Comparison of ENCODE assay signal across 22 cellular contexts in the genomic region with DNA sequence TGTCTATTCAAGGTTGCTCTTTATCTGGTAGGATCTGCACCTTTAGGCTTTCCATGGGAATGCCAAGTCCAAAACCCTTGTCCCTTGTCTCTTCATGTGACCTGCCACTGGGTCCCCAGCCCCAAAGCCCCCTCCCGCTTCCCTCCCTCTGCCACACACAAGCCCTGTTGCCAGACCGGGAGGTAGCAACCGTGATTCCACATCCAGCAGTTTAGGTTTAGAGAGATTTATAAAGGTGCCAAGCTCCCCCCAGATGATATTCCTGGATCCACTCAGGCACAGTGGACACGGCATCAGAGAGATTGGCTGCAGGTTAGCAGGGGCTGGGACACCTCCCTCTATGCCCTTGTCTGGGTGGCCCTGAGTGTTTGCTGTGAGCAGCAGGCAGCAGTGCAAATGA.
DNase-seq lines count a peak whose midpoint lies in the region; ATAC-seq and TF ChIP-seq lines count a peak whose summit lies in the region.
"Had no signal": no experiment of that assay in that cellular context is flagged by ENCODE, and none has a peak within 500 bp of the region (broad histone marks: within the 10 kb centered on the region; RNA-seq: fewer than 3 reads in every experiment).

No MANE protein-coding gene starts in this region.

- dilution Hi-C loops in mammary epithelial cell (cut with HindIII; ENCODE audit: low sequenced_read_pairs) = no loop called here

- TF ChIP-seq POLR2A in breast epithelium (IDR thresholded peaks at IDR 0.05) = no peak
- no peak for TF ChIP-seq POLR2A in vagina (IDR thresholded peaks at IDR 0.05)

- CTCF ChIA-PET in mammary epithelial cell (lab: Charles Lee; ENCODE audit: low non-redundant PET) = no interaction called here
- CTCF ChIA-PET in CD4-positive, alpha-beta T cell (lab: Charles Lee) = no interaction called here
- CTCF ChIA-PET in activated naive CD4-positive, alpha-beta T cell treated with anti-CD3 and anti-CD28 coated beads, Interleukin-2, amount 10 ng/mL, durations not matched to agents 7 days and 5 days (lab: Charles Lee) = no interaction called here

- no peak overlapping the region for H3K4me3 Mint-ChIP-seq in CD4-positive, alpha-beta T cell
- H3K4me3 Mint-ChIP-seq in activated naive CD4-positive, alpha-beta T cell treated with anti-CD3 and anti-CD28 coated beads, Interleukin-2, amount 10 ng/mL, durations not matched to agents 7 days and 5 days = no peak overlapping the region
- H3K4me3 Mint-ChIP-seq: activated T-helper 17 cell treated with anti-CD3 and anti-CD28 coated beads, Interleukin-2, amount 50 U/mL, for 72 hours; B cell; H9; type B pancreatic cell had no signal

- H3K36me3 Mint-ChIP-seq in CD4-positive, alpha-beta T cell (ENCODE audit: low read depth) = no peaks in the 10 kb centered on the region
- H3K36me3 Mint-ChIP-seq in activated naive CD4-positive, alpha-beta T cell treated with anti-CD3 and anti-CD28 coated beads, Interleukin-2, amount 10 ng/mL, durations not matched to agents 7 days and 5 days = no peaks in the 10 kb centered on the region

- H3K27ac ChIP-seq in mammary epithelial cell (ENCODE audit: insufficient read depth, low read depth, low read length) = peak overlapping the region; percentile 52
- no peak overlapping the region for H3K27ac ChIP-seq in breast epithelium
- H3K27ac ChIP-seq in RWPE2 (ENCODE audit: poor library complexity, severe bottlenecking) = peak overlapping the region; percentile 64
- peak overlapping the region; percentile 79 for H3K27ac ChIP-seq in foreskin keratinocyte
- no peak overlapping the region for H3K27ac ChIP-seq in vagina
- no peak overlapping the region for H3K27ac ChIP-seq in CD4-positive, alpha-beta T cell (ENCODE audit: low read depth, low read length)
- H3K27ac ChIP-seq: heart right ventricle had no signal

- peak overlapping the region; percentile 63 for H2AFZ ChIP-seq in mammary epithelial cell (ENCODE audit: low read depth, low read length)

- intact Hi-C loops in mammary epithelial cell (cut with micrococcal nuclease) (no loop called here), breast epithelium (cut with DNase I; ENCODE audit: low total_unique reads) (no loop called here), vagina (cut with DNase I) (no loop called here)
- intact Hi-C loops in CD4-positive, alpha-beta T cell (cut with DNase I, micrococcal nuclease) = no loop called here

- H3K27me3 ChIP-seq in mammary epithelial cell (ENCODE audit: insufficient read depth, low read length) (no peaks in the 10 kb centered on the region), breast epithelium (no peaks in the 10 kb centered on the region), RWPE2 (ENCODE audit: insufficient read depth, poor library complexity, severe bottlenecking) (no peaks in the 10 kb centered on the region), foreskin keratinocyte (no peaks in the 10 kb centered on the region), vagina (no peaks in the 10 kb centered on the region)
- H3K27me3 ChIP-seq in CD4-positive, alpha-beta T cell (ENCODE audit: control insufficient read depth, insufficient read depth, low read length) = no peaks in the 10 kb centered on the region
- H3K27me3 ChIP-seq: heart right ventricle had no signal

- no peak for ATAC-seq in RWPE2 (ENCODE audit: low read depth)
- no peak for ATAC-seq in foreskin keratinocyte
- no peak for ATAC-seq in CD4-positive, alpha-beta T cell (ENCODE audit: poor library complexity)
- ATAC-seq: heart right ventricle, left ventricle myocardium superior had no signal

- in situ Hi-C loops in mammary epithelial cell (cut with MboI; ENCODE audit: low sequenced_read_pairs in 2 of 2) = no loop called here

- H3K4me1 Mint-ChIP-seq in CD4-positive, alpha-beta T cell (ENCODE audit: low read depth) = peaks cover 15% of the 10 kb centered on the region
- peaks cover 9% of the 10 kb centered on the region for H3K4me1 Mint-ChIP-seq in activated naive CD4-positive, alpha-beta T cell treated with anti-CD3 and anti-CD28 coated beads, Interleukin-2, amount 10 ng/mL, durations not matched to agents 7 days and 5 days
- H3K4me1 Mint-ChIP-seq: B cell had no signal

- H4K20me1 ChIP-seq in mammary epithelial cell (ENCODE audit: insufficient read depth, low read length) = no peaks in the 10 kb centered on the region

- peaks cover 6% of the 10 kb centered on the region for H3K9me3 ChIP-seq in mammary epithelial cell (replicated peaks; ENCODE audit: insufficient read depth, low read length)
- no peaks in the 10 kb centered on the region for H3K9me3 ChIP-seq in breast epithelium
- no peaks in the 10 kb centered on the region for H3K9me3 ChIP-seq in RWPE2 (ENCODE audit: severe bottlenecking)
- H3K9me3 ChIP-seq in vagina = no peaks in the 10 kb centered on the region
- no peaks in the 10 kb centered on the region for H3K9me3 ChIP-seq in CD4-positive, alpha-beta T cell (ENCODE audit: control insufficient read depth, low read length)
- H3K9me3 ChIP-seq: Caco-2, heart right ventricle had no signal

- peaks cover 39% of the 10 kb centered on the region for H3K4me1 ChIP-seq in mammary epithelial cell (ENCODE audit: insufficient read depth, low read length)
- H3K4me1 ChIP-seq in breast epithelium = no peaks in the 10 kb centered on the region
- peaks cover 19% of the 10 kb centered on the region for H3K4me1 ChIP-seq in RWPE2 (ENCODE audit: insufficient read depth, poor library complexity, severe bottlenecking)
- peaks cover 24% of the 10 kb centered on the region for H3K4me1 ChIP-seq in foreskin keratinocyte
- no peaks in the 10 kb centered on the region for H3K4me1 ChIP-seq in vagina
- H3K4me1 ChIP-seq: Caco-2, heart right ventricle had no signal

- BruUV-seq in mammary epithelial cell (replicated peaks; lab: Mats Ljungman, UMichigan) = no TSS peak

- H3K4me3 ChIP-seq in mammary epithelial cell (replicated peaks in 1 of 3; ENCODE audit: insufficient read depth in 1 of 3, low read depth in 2 of 3, low read length in 3 of 3) (no peak overlapping the region), breast epithelium (no peak overlapping the region), RWPE2 (ENCODE audit: severe bottlenecking) (no peak overlapping the region), vagina (no peak overlapping the region)
- H3K4me3 ChIP-seq: heart right ventricle had no signal

- H3K9ac ChIP-seq in mammary epithelial cell (ENCODE audit: insufficient read depth, low read length) = no peak overlapping the region

- H3K79me2 ChIP-seq in mammary epithelial cell (ENCODE audit: insufficient read depth, low read length) = no peaks in the 10 kb centered on the region

- H3K27me3 Mint-ChIP-seq in CD4-positive, alpha-beta T cell = no peaks in the 10 kb centered on the region
- H3K27me3 Mint-ChIP-seq in activated naive CD4-positive, alpha-beta T cell treated with anti-CD3 and anti-CD28 coated beads, Interleukin-2, amount 10 ng/mL, durations not matched to agents 7 days and 5 days = no peaks in the 10 kb centered on the region
- H3K27me3 Mint-ChIP-seq: activated T-helper 17 cell treated with anti-CD3 and anti-CD28 coated beads, Interleukin-2, amount 50 U/mL, for 72 hours; B cell; progenitor cell of endocrine pancreas; type B pancreatic cell had no signal

- no peak overlapping the region for H3K4me2 ChIP-seq in mammary epithelial cell (ENCODE audit: insufficient read depth, low read depth, low read length)

- no peak overlapping the region for H3K27ac Mint-ChIP-seq in CD4-positive, alpha-beta T cell
- no peak overlapping the region for H3K27ac Mint-ChIP-seq in activated naive CD4-positive, alpha-beta T cell treated with anti-CD3 and anti-CD28 coated beads, Interleukin-2, amount 10 ng/mL, durations not matched to agents 7 days and 5 days
- H3K27ac Mint-ChIP-seq: activated T-helper 17 cell treated with anti-CD3 and anti-CD28 coated beads, Interleukin-2, amount 50 U/mL, for 72 hours; B cell; progenitor cell of endocrine pancreas; type B pancreatic cell had no signal

- WGBS in mammary epithelial cell (ENCODE audit: low coverage, missing lambda C conversion rate) = 94% methylated on average over 4 of the region's 4 CpGs

- no peaks in the 10 kb centered on the region for H3K9me3 Mint-ChIP-seq in CD4-positive, alpha-beta T cell
- peaks cover 4% of the 10 kb centered on the region for H3K9me3 Mint-ChIP-seq in activated naive CD4-positive, alpha-beta T cell treated with anti-CD3 and anti-CD28 coated beads, Interleukin-2, amount 10 ng/mL, durations not matched to agents 7 days and 5 days
- H3K9me3 Mint-ChIP-seq: H9 had no signal

- TF ChIP-seq CTCF in mammary epithelial cell (conservative IDR thresholded peaks at IDR 0.05 in 1 of 2, IDR thresholded peaks at IDR 0.05 in 1 of 2; ENCODE audit: extremely low read depth in 1 of 2, insufficient read depth in 1 of 2, low read depth in 1 of 2, low read length in 2 of 2) (no peak), breast epithelium (IDR thresholded peaks at IDR 0.05) (no peak), RWPE2 (IDR thresholded peaks at IDR 0.05; ENCODE audit: poor library complexity, severe bottlenecking) (no peak), foreskin keratinocyte (conservative IDR thresholded peaks at IDR 0.05) (no peak), vagina (IDR thresholded peaks at IDR 0.05) (no peak)
- no peak for TF ChIP-seq CTCF in CD4-positive, alpha-beta T cell (IDR thresholded peaks at IDR 0.05)

- POLR2A ChIA-PET in CD4-positive, alpha-beta T cell (lab: Charles Lee) = no interaction called here

- DNase-seq in mammary epithelial cell = no peak
- no peak for DNase-seq in breast epithelium (ENCODE audit: low spot score in 2 of 2)
- no peak for DNase-seq in RWPE2 (ENCODE audit: low spot score)
- DNase-seq in foreskin keratinocyte = no peak
- DNase-seq in vagina (ENCODE audit: extremely low spot score in 2 of 2) = peak; percentile 52 to 81
- no peak for DNase-seq in CD4-positive, alpha-beta T cell
- DNase-seq in epidermal melanocyte (ENCODE audit: insufficient read length, low spot score) = no peak
- no peak for DNase-seq in activated naive CD4-positive, alpha-beta T cell treated with anti-CD3 and anti-CD28 coated beads, Interleukin-2, amount 10 ng/mL, durations not matched to agents 7 days and 5 days
- DNase-seq: activated CD4-positive, alpha-beta T cell treated with anti-CD3 and anti-CD28 coated beads, Interleukin-2, amount 50 U/mL, for 1 hour; Caco-2; H9; heart right ventricle; left ventricle myocardium superior; NCI-H1092 treated with DMSO at 0.1 percent for 48 hours; NCI-H446; OCI-M1; Right ventricle myocardium superior; T1000 had no signal

- H3K36me3 ChIP-seq in mammary epithelial cell (ENCODE audit: insufficient read depth, low read length) (no peaks in the 10 kb centered on the region), breast epithelium (no peaks in the 10 kb centered on the region), RWPE2 (ENCODE audit: low read depth) (no peaks in the 10 kb centered on the region), vagina (no peaks in the 10 kb centered on the region)
- H3K36me3 ChIP-seq: heart right ventricle had no signal

Comparison
In these comparisons a context has a peak if more than half of its experiments do, and no peak if none do; other contexts are left out.
1. H3K27ac ChIP-seq: peak in mammary epithelial cell (single experiment), RWPE2 (single experiment) and foreskin keratinocyte (single experiment); none in breast epithelium (0 of 2), vagina (single experiment) and CD4-positive, alpha-beta T cell (single experiment).
2. DNase-seq: peak in vagina (2 of 2); none in mammary epithelial cell (single experiment), breast epithelium (0 of 2), RWPE2 (single experiment), foreskin keratinocyte (0 of 2), CD4-positive, alpha-beta T cell (0 of 10), epidermal melanocyte (single experiment) and activated naive CD4-positive, alpha-beta T cell treated with anti-CD3 and anti-CD28 coated beads, Interleukin-2, amount 10 ng/mL, durations not matched to agents 7 days and 5 days (single experiment).